ENCODE assay signal across 8 cellular contexts in the genomic region with DNA sequence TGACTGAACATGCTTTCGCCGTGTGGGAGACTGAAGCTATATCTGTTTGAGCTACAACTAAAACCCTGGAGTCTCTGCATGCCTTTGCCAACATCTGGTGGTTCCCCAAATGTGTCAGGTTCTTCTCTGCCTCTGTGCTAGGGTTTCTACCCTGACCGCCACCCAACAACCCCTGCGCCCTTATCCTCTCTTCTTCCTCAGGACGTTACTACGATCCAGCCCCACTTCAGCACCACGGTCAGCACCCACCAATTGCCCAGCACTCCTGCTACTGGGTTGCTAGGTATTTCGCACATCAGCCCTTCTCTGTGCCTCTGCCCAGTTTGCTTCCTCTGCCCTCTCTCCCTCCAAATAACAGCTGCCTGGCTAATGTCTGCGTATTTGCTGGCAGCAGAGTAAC.
A peak's percentile ranks its signal among the peaks of the same experiment; 100 is the strongest.
DNase-seq lines count a peak whose midpoint lies in the region; ATAC-seq and TF ChIP-seq lines count a peak whose summit lies in the region.
"Had no signal": no experiment of that assay in that cellular context is flagged by ENCODE, and none has a peak within 500 bp of the region (broad histone marks: within the 10 kb centered on the region; RNA-seq: fewer than 3 reads in every experiment).

No MANE protein-coding gene starts in this region.

- POLR2A ChIA-PET in naive thymus-derived CD8-positive, alpha-beta T cell (lab: Charles Lee), result no interaction called here
- POLR2A ChIA-PET in CD8-positive, alpha-beta T cell (lab: Charles Lee), result no interaction called here

- intact Hi-C loops in CD8-positive, alpha-beta T cell (cut with DNase I, micrococcal nuclease), result no loop called here

- no peaks in the 10 kb centered on the region for H3K9me3 ChIP-seq in CD8-positive, alpha-beta T cell (ENCODE audit: low read length)

- H3K4me3 Mint-ChIP-seq in nephron progenitor cell, result no peak overlapping the region
- no peak overlapping the region for H3K4me3 Mint-ChIP-seq in naive thymus-derived CD8-positive, alpha-beta T cell
- no peak overlapping the region for H3K4me3 Mint-ChIP-seq in CD8-positive, alpha-beta T cell

- peaks cover 5% of the 10 kb centered on the region for H3K27me3 Mint-ChIP-seq in nephron progenitor cell (ENCODE audit: low read depth, poor library complexity)
- peaks cover 1 to 29% (median 5%) of the 10 kb centered on the region in 5 donors for H3K27me3 Mint-ChIP-seq in naive thymus-derived CD8-positive, alpha-beta T cell
- peaks cover 6% of the 10 kb centered on the region for H3K27me3 Mint-ChIP-seq in CD8-positive, alpha-beta T cell (ENCODE audit: low read depth)

- H3K27me3 ChIP-seq in CD8-positive, alpha-beta T cell (ENCODE audit: insufficient read depth, low read length), result no peaks in the 10 kb centered on the region

- H3K27ac ChIP-seq in CD8-positive, alpha-beta T cell (ENCODE audit: low read depth, low read length), result no peak overlapping the region

- no peak for TF ChIP-seq CTCF in GM13977 (IDR thresholded peaks at IDR 0.05; ENCODE audit: extremely low read depth, insufficient read depth, missing control alignments)
- no peak for TF ChIP-seq CTCF in astrocyte of the spinal cord (IDR thresholded peaks at IDR 0.05; ENCODE audit: low read depth, low read length)
- TF ChIP-seq CTCF in nephron progenitor cell (IDR thresholded peaks at IDR 0.05), result no peak
- no peak for TF ChIP-seq CTCF in CD8-positive, alpha-beta T cell (IDR thresholded peaks at IDR 0.05)

- DNase-seq in GM13977 (ENCODE audit: low spot score) (peak; percentile 27), M059J (ENCODE audit: low read depth) (peak; percentile 54), astrocyte of the spinal cord (ENCODE audit: low read depth, low spot score) (peak; percentile 40), nephron progenitor cell (peak; percentile 94)
- no peak for DNase-seq in naive thymus-derived CD8-positive, alpha-beta T cell
- no peak for DNase-seq in CD8-positive, alpha-beta T cell
- DNase-seq: NCI-H2227 treated with DMSO at 0.1 percent for 48 hours had no signal

- H3K36me3 Mint-ChIP-seq in nephron progenitor cell (ENCODE audit: low read depth), result no peaks in the 10 kb centered on the region
- no peaks in the 10 kb centered on the region for H3K36me3 Mint-ChIP-seq in naive thymus-derived CD8-positive, alpha-beta T cell
- H3K36me3 Mint-ChIP-seq in CD8-positive, alpha-beta T cell, result no peaks in the 10 kb centered on the region

- no peaks in the 10 kb centered on the region for H3K4me1 Mint-ChIP-seq in nephron progenitor cell
- no peaks in the 10 kb centered on the region for H3K4me1 Mint-ChIP-seq in naive thymus-derived CD8-positive, alpha-beta T cell
- no peaks in the 10 kb centered on the region for H3K4me1 Mint-ChIP-seq in CD8-positive, alpha-beta T cell (ENCODE audit: low read depth)

- CTCF ChIA-PET in CD8-positive, alpha-beta T cell (lab: Charles Lee), result no interaction called here

- H3K4me1 ChIP-seq in CD8-positive, alpha-beta T cell (ENCODE audit: insufficient read depth, low read length), result no peaks in the 10 kb centered on the region

- no peak for ATAC-seq in GM19351 (IDR thresholded peaks at IDR 0.05; ENCODE audit: unreplicated experiment)
- ATAC-seq in naive thymus-derived CD8-positive, alpha-beta T cell, result no peak
- no peak for ATAC-seq in CD8-positive, alpha-beta T cell

- no peak overlapping the region for H3K27ac Mint-ChIP-seq in nephron progenitor cell
- H3K27ac Mint-ChIP-seq in naive thymus-derived CD8-positive, alpha-beta T cell, result no peak overlapping the region
- H3K27ac Mint-ChIP-seq in CD8-positive, alpha-beta T cell, result no peak overlapping the region

- H3K36me3 ChIP-seq in CD8-positive, alpha-beta T cell (ENCODE audit: insufficient read depth, low read length), result no peaks in the 10 kb centered on the region

- H3K9me3 Mint-ChIP-seq in nephron progenitor cell, result no peaks in the 10 kb centered on the region
- H3K9me3 Mint-ChIP-seq in naive thymus-derived CD8-positive, alpha-beta T cell, result peaks cover 0 to 21% (median 0%) of the 10 kb centered on the region in 9 donors
- peaks cover 4% of the 10 kb centered on the region for H3K9me3 Mint-ChIP-seq in CD8-positive, alpha-beta T cell

- no peak overlapping the region for H3K4me3 ChIP-seq in astrocyte of the spinal cord (ENCODE audit: low read depth, low read length)
- no peak overlapping the region for H3K4me3 ChIP-seq in CD8-positive, alpha-beta T cell (ENCODE audit: low read depth, low read length)

- in situ Hi-C loops in GM13977 (cut with MboI; ENCODE audit: low pct_unique_long_range_greater_than_20kb, low sequenced_read_pairs, unreplicated experiment), result no loop called here
- in situ Hi-C loops in astrocyte of the spinal cord (cut with HindIII; ENCODE audit: low sequenced_read_pairs), result no loop called here

Comparison
In these comparisons a context has a peak if more than half of its experiments do, and no peak if none do; other contexts are left out.
1. DNase-seq: peak in GM13977 (single experiment), M059J (single experiment), astrocyte of the spinal cord (single experiment) and nephron progenitor cell (single experiment); none in naive thymus-derived CD8-positive, alpha-beta T cell (0 of 10) and CD8-positive, alpha-beta T cell (0 of 7).